In genomic region chr2:30358822-30359221, GRCh38 we compare ENCODE assay signal across 24 cellular contexts.
DNase-seq lines count a peak whose midpoint lies in the region; ATAC-seq and TF ChIP-seq lines count a peak whose summit lies in the region.
"Had no signal": no experiment of that assay in that cellular context is flagged by ENCODE, and none has a peak within 500 bp of the region (broad histone marks: within the 10 kb centered on the region; RNA-seq: fewer than 3 reads in every experiment).

No MANE protein-coding gene starts in this region.

- ATAC-seq in heart right ventricle: no peak
- no peak for ATAC-seq in left ventricle myocardium superior
- ATAC-seq in GM18511 (IDR thresholded peaks at IDR 0.05; ENCODE audit: unreplicated experiment): no peak
- ATAC-seq: effector memory CD8-positive, alpha-beta T cell; esophagus mucosa; naive thymus-derived CD4-positive, alpha-beta T cell had no signal

- DNase-seq in heart right ventricle: no peak
- no peak for DNase-seq in left ventricle myocardium superior
- DNase-seq in NCI-H524 treated with DMSO at 0.1 percent for 48 hours (lab: John Stamatoyannopoulos, UW): peak; percentile 97
- peak; percentile 50 for DNase-seq in glutamatergic neuron
- peak in 1 of 2 donors; percentile 47 for DNase-seq in tibial artery
- no peak for DNase-seq in NCI-H187 (lab: John Stamatoyannopoulos, UW)
- DNase-seq in type B pancreatic cell (ENCODE audit: extremely low spot score, unreplicated experiment): no peak
- DNase-seq: activated CD4-positive, alpha-beta T cell treated with anti-CD3 and anti-CD28 coated beads, Interleukin-2, amount 50 U/mL, for 1 hour; activated effector memory CD4-positive, alpha-beta T cell treated with Interleukin-2 at 50 U/mL for 16 hours; activated naive CD8-positive, alpha-beta T cell treated with anti-CD3 and anti-CD28 coated beads, Interleukin-2, amount 10 ng/mL, durations not matched to agents 7 days and 5 days; effector memory CD8-positive, alpha-beta T cell; EL; mesendoderm; naive thymus-derived CD4-positive, alpha-beta T cell; NCI-H2227 treated with DMSO at 0.1 percent for 48 hours; Peyer's patch; retina; stimulated activated CD4-positive, alpha-beta T cell treated with anti-CD3 and anti-CD28 coated beads, Interleukin-4, amount 100 ng/mL, for 4 hours; stomach had no signal

- H3K9me3 ChIP-seq in heart right ventricle (no peaks in the 10 kb centered on the region), tibial artery (no peaks in the 10 kb centered on the region)
- H3K9me3 ChIP-seq: BLaER1, Peyer's patch, stomach had no signal

- H3K36me3 ChIP-seq in heart right ventricle: peaks cover 0 to 4% (median 0%) of the 10 kb centered on the region in 9 donors
- no peaks in the 10 kb centered on the region for H3K36me3 ChIP-seq in tibial artery
- H3K36me3 ChIP-seq: BLaER1, Peyer's patch, stomach had no signal

- H3K4me3 ChIP-seq in heart right ventricle (no peak overlapping the region), tibial artery (no peak overlapping the region)
- H3K4me3 ChIP-seq: BLaER1, Peyer's patch, stomach had no signal

- H3K27ac ChIP-seq in heart right ventricle: peak overlapping the region; percentile 52 to 88 (median 78)
- peak overlapping the region; percentile 85 to 86 for H3K27ac ChIP-seq in tibial artery
- H3K27ac ChIP-seq: BLaER1, HL-60 had no signal

- H3K36me3 Mint-ChIP-seq in glutamatergic neuron (ENCODE audit: unreplicated experiment): no peaks in the 10 kb centered on the region
- no peaks in the 10 kb centered on the region for H3K36me3 Mint-ChIP-seq in type B pancreatic cell
- H3K36me3 Mint-ChIP-seq: activated naive CD8-positive, alpha-beta T cell treated with anti-CD3 and anti-CD28 coated beads, Interleukin-2, amount 10 ng/mL, durations not matched to agents 7 days and 5 days; naive thymus-derived CD4-positive, alpha-beta T cell had no signal

- TF ChIP-seq CTCF in heart right ventricle (IDR thresholded peaks at IDR 0.05): no peak
- TF ChIP-seq CTCF in glutamatergic neuron (IDR thresholded peaks at IDR 0.05; ENCODE audit: partially characterized antibody, unreplicated experiment): no peak
- no peak for TF ChIP-seq CTCF in tibial artery (IDR thresholded peaks at IDR 0.05)
- no peak for TF ChIP-seq CTCF in type B pancreatic cell (conservative IDR thresholded peaks at IDR 0.05)

- H3K27me3 ChIP-seq in heart right ventricle (no peaks in the 10 kb centered on the region), tibial artery (no peaks in the 10 kb centered on the region)
- H3K27me3 ChIP-seq: BLaER1, Peyer's patch, stomach had no signal

- H3K4me3 Mint-ChIP-seq in glutamatergic neuron (ENCODE audit: unreplicated experiment) (peak overlapping the region; percentile 52), type B pancreatic cell (no peak overlapping the region)
- H3K4me3 Mint-ChIP-seq: activated naive CD8-positive, alpha-beta T cell treated with anti-CD3 and anti-CD28 coated beads, Interleukin-2, amount 10 ng/mL, durations not matched to agents 7 days and 5 days; effector memory CD8-positive, alpha-beta T cell; naive thymus-derived CD4-positive, alpha-beta T cell; T-helper 1 cell treated with Interleukin-12 subunit alpha and Interleukin-12 subunit beta and Interleukin-4 antibody, amounts not matched to agents 30 μg/mL and 1 μg/mL, for 36 hours had no signal

- H3K9me3 Mint-ChIP-seq in glutamatergic neuron (ENCODE audit: unreplicated experiment) (peaks cover 17% of the 10 kb centered on the region), type B pancreatic cell (no peaks in the 10 kb centered on the region)
- H3K9me3 Mint-ChIP-seq: activated naive CD8-positive, alpha-beta T cell treated with anti-CD3 and anti-CD28 coated beads, Interleukin-2, amount 10 ng/mL, durations not matched to agents 7 days and 5 days; effector memory CD8-positive, alpha-beta T cell; naive thymus-derived CD4-positive, alpha-beta T cell; T-helper 1 cell treated with Interleukin-12 subunit alpha and Interleukin-12 subunit beta and Interleukin-4 antibody, amounts not matched to agents 30 μg/mL and 1 μg/mL, for 36 hours had no signal

- intact Hi-C loops in heart right ventricle (cut with DNase I): no loop called here
- intact Hi-C loops in left ventricle myocardium superior (cut with micrococcal nuclease): loop anchor here (10.0 kb wide), 1 partner anchor 124 kb away; the partner anchor contains the start of gene LBH
- intact Hi-C loops in tibial artery (cut with DNase I; ENCODE audit: low total_unique reads): no loop called here

- peaks cover 22% of the 10 kb centered on the region for H3K4me1 Mint-ChIP-seq in glutamatergic neuron (ENCODE audit: low read depth, unreplicated experiment)
- peaks cover 10% of the 10 kb centered on the region for H3K4me1 Mint-ChIP-seq in type B pancreatic cell (ENCODE audit: unreplicated experiment)

- WGBS in heart right ventricle, 2 donors: 88 to 94% methylated on average over 6 of the region's 6 CpGs

- peaks cover 18 to 62% (median 47%) of the 10 kb centered on the region in 9 donors for H3K4me1 ChIP-seq in heart right ventricle
- H3K4me1 ChIP-seq in tibial artery: peaks cover 7 to 50% (median 41%) of the 10 kb centered on the region in 4 donors

- peaks cover 12% of the 10 kb centered on the region for H3K27me3 Mint-ChIP-seq in glutamatergic neuron (ENCODE audit: unreplicated experiment)
- H3K27me3 Mint-ChIP-seq in type B pancreatic cell: no peaks in the 10 kb centered on the region
- H3K27me3 Mint-ChIP-seq: activated naive CD8-positive, alpha-beta T cell treated with anti-CD3 and anti-CD28 coated beads, Interleukin-2, amount 10 ng/mL, durations not matched to agents 7 days and 5 days; effector memory CD8-positive, alpha-beta T cell; naive thymus-derived CD4-positive, alpha-beta T cell had no signal

- H3K27ac Mint-ChIP-seq in glutamatergic neuron (ENCODE audit: unreplicated experiment): peak overlapping the region; percentile 87
- H3K27ac Mint-ChIP-seq in type B pancreatic cell: no peak overlapping the region
- H3K27ac Mint-ChIP-seq: activated naive CD8-positive, alpha-beta T cell treated with anti-CD3 and anti-CD28 coated beads, Interleukin-2, amount 10 ng/mL, durations not matched to agents 7 days and 5 days; T-helper 1 cell treated with Interleukin-12 subunit alpha and Interleukin-12 subunit beta and Interleukin-4 antibody, amounts not matched to agents 30 μg/mL and 1 μg/mL, for 36 hours had no signal

Comparison
In these comparisons a context has a peak if more than half of its experiments do, and no peak if none do; other contexts are left out.
1. DNase-seq: peak in NCI-H524 treated with DMSO at 0.1 percent for 48 hours (single experiment) and glutamatergic neuron (single experiment); none in heart right ventricle (0 of 2), left ventricle myocardium superior (single experiment), NCI-H187 (0 of 2) and type B pancreatic cell (single experiment).